1 cellular context compared by ENCODE assay signal in the genomic region with DNA sequence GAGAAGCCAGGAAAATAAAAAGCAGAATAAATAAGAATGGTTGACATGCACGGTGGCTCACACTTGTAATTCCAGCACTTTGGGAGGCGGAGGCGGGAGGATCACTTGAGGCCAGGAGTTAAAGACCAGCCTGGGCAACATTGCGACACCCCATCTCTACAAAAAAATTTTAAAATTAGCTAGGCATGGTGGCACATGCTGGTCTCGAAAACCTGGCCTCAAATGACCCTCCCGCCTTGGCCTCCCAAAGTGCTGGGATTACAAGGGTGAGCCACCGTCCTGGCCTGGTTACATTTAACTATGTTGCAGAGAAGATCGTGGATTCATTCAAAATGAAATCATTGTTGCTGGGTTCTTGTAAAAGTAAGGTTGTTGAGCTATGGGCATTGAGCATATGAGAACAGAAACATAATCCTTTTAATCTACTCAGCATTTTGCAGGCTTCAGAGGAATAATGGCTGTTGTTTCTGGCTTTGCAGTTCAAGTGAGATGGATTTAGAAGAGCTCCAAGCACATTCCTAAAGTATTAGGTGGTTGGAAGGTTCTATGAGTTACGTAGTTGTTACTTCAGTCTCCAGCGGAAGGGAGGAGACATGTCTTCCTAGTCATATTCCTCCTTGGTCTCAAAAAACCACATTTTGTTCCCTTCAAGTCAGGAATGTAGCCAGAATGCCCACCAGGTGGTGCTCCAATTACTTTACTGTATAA.
TF ChIP-seq lines count a peak whose summit lies in the region.

No MANE protein-coding gene starts in this region.

TF ChIP-seq in K562, 482 proteins besides CTCF, POLR2A, EP300 and RAD21:
- TF ChIP-seq TEAD1 (CRISPR knock-in tag; IDR thresholded peaks at IDR 0.05) (no peak), ERF (CRISPR knock-in tag; IDR thresholded peaks at IDR 0.05) (no peak), SMC3 (conservative IDR thresholded peaks at IDR 0.05; ENCODE audit: insufficient read depth, low read depth, low read length) (0 out of 2 replicates have a peak, but pooled peaks have one; percentile 17), DACH1 (IDR thresholded peaks at IDR 0.05; ENCODE audit: partially characterized antibody) (no peak), ZNF124 (CRISPR knock-in tag; IDR thresholded peaks at IDR 0.05) (no peak), GTF2E2 (tag; IDR thresholded peaks at IDR 0.05) (no peak), POLR2AphosphoS2 (IDR thresholded peaks at IDR 0.05; ENCODE audit: low read length) (no peak), PHF21A (IDR thresholded peaks at IDR 0.05; ENCODE audit: borderline replicate concordance, low read depth) (no peak), KDM2B (CRISPR knock-in tag; IDR thresholded peaks at IDR 0.05) (no peak), ZNF699 (CRISPR knock-in tag; IDR thresholded peaks at IDR 0.05; ENCODE audit: insufficient replicate concordance) (no peak), C11orf30 (IDR thresholded peaks at IDR 0.05; ENCODE audit: low read depth) (peak; percentile 56; the same call in 1 of the 2 replicates), SNRNP70 (optimal IDR thresholded peaks at IDR 0.05; ENCODE audit: low read depth, low read length) (no peak), CSDE1 (IDR thresholded peaks at IDR 0.05) (no peak), MAFF (IDR thresholded peaks at IDR 0.05; ENCODE audit: low read length) (no peak), KLF10 (CRISPR knock-in tag; IDR thresholded peaks at IDR 0.05) (no peak), ZNF316 (IDR thresholded peaks at IDR 0.05) (peak; percentile 65), MAFG (tag; conservative IDR thresholded peaks at IDR 0.05) (0 out of 2 replicates have a peak, but pooled peaks have one; percentile 9), KLF16 (IDR thresholded peaks at IDR 0.05) (0 out of 2 replicates have a peak, but pooled peaks have one; percentile 10), NCOA2 (IDR thresholded peaks at IDR 0.05; ENCODE audit: partially characterized antibody in 2 of 2) (no peak), DNMT1 (IDR thresholded peaks at IDR 0.05) (no peak), ZNF551 (CRISPR knock-in tag; IDR thresholded peaks at IDR 0.05) (no peak), SRF (CRISPR knock-in tag; IDR thresholded peaks at IDR 0.05) (no peak), ZNF217 (CRISPR knock-in tag; IDR thresholded peaks at IDR 0.05) (no peak), TEAD4 (IDR thresholded peaks at IDR 0.05; ENCODE audit: low read length) (peak; percentile 65), TEAD4 (CRISPR knock-in tag; IDR thresholded peaks at IDR 0.05; ENCODE audit: borderline replicate concordance) (no peak), BMI1 (IDR thresholded peaks at IDR 0.05; ENCODE audit: low read length) (no peak), RBM15 (IDR thresholded peaks at IDR 0.05; ENCODE audit: insufficient read depth, low read length) (no peak), TCF3 (CRISPR knock-in tag; IDR thresholded peaks at IDR 0.05) (no peak), HNRNPH1 (optimal IDR thresholded peaks at IDR 0.05; ENCODE audit: low read depth, low read length) (no peak), ZNF408 (CRISPR knock-in tag; IDR thresholded peaks at IDR 0.05; ENCODE audit: low read depth) (no peak)
- TF ChIP-seq, protein P1, sequence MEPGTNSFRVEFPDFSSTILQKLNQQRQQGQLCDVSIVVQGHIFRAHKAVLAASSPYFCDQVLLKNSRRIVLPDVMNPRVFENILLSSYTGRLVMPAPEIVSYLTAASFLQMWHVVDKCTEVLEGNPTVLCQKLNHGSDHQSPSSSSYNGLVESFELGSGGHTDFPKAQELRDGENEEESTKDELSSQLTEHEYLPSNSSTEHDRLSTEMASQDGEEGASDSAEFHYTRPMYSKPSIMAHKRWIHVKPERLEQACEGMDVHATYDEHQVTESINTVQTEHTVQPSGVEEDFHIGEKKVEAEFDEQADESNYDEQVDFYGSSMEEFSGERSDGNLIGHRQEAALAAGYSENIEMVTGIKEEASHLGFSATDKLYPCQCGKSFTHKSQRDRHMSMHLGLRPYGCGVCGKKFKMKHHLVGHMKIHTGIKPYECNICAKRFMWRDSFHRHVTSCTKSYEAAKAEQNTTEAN (CRISPR knock-in tag; IDR thresholded peaks at IDR 0.05), result no peak
- TF ChIP-seq, protein P2, sequence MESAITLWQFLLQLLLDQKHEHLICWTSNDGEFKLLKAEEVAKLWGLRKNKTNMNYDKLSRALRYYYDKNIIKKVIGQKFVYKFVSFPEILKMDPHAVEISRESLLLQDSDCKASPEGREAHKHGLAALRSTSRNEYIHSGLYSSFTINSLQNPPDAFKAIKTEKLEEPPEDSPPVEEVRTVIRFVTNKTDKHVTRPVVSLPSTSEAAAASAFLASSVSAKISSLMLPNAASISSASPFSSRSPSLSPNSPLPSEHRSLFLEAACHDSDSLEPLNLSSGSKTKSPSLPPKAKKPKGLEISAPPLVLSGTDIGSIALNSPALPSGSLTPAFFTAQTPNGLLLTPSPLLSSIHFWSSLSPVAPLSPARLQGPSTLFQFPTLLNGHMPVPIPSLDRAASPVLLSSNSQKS (CRISPR knock-in tag; IDR thresholded peaks at IDR 0.05), result no peak
- TF ChIP-seq, protein P3, sequence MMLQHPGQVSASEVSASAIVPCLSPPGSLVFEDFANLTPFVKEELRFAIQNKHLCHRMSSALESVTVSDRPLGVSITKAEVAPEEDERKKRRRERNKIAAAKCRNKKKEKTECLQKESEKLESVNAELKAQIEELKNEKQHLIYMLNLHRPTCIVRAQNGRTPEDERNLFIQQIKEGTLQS (IDR thresholded peaks at IDR 0.05), result no peak
- TF ChIP-seq, protein P3 (CRISPR knock-in tag; conservative IDR thresholded peaks at IDR 0.05), result no peak
- TF ChIP-seq, protein P4, sequence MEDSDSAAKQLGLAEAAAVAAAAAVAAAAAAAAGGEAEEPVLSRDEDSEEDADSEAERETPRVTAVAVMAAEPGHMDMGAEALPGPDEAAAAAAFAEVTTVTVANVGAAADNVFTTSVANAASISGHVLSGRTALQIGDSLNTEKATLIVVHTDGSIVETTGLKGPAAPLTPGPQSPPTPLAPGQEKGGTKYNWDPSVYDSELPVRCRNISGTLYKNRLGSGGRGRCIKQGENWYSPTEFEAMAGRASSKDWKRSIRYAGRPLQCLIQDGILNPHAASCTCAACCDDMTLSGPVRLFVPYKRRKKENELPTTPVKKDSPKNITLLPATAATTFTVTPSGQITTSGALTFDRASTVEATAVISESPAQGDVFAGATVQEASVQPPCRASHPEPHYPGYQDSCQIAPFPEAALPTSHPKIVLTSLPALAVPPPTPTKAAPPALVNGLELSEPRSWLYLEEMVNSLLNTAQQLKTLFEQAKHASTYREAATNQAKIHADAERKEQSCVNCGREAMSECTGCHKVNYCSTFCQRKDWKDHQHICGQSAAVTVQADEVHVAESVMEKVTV (CRISPR knock-in tag; IDR thresholded peaks at IDR 0.05), result no peak
- TF ChIP-seq, protein P5, sequence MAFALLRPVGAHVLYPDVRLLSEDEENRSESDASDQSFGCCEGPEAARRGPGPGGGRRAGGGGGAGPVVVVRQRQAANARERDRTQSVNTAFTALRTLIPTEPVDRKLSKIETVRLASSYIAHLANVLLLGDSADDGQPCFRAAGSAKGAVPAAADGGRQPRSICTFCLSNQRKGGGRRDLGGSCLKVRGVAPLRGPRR (CRISPR knock-in tag; IDR thresholded peaks at IDR 0.05), result no peak
- TF ChIP-seq, protein P6, sequence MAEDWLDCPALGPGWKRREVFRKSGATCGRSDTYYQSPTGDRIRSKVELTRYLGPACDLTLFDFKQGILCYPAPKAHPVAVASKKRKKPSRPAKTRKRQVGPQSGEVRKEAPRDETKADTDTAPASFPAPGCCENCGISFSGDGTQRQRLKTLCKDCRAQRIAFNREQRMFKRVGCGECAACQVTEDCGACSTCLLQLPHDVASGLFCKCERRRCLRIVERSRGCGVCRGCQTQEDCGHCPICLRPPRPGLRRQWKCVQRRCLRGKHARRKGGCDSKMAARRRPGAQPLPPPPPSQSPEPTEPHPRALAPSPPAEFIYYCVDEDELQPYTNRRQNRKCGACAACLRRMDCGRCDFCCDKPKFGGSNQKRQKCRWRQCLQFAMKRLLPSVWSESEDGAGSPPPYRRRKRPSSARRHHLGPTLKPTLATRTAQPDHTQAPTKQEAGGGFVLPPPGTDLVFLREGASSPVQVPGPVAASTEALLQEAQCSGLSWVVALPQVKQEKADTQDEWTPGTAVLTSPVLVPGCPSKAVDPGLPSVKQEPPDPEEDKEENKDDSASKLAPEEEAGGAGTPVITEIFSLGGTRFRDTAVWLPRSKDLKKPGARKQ (CRISPR knock-in tag; IDR thresholded peaks at IDR 0.05), result no peak
TF ChIP-seq in K562: peak in this region for 6.
